Comparison of ENCODE assay signal across 1 cellular context in genomic region chr10:77970869-77971803, GRCh38.
TF ChIP-seq lines count a peak whose summit lies in the region.

No MANE protein-coding gene starts in this region.

TF ChIP-seq in HepG2, 621 proteins besides CTCF, POLR2A, EP300 and RAD21 (continued from another document and continues in another):
- peak; percentile 50 for TF ChIP-seq ERF (CRISPR knock-in tag; IDR thresholded peaks at IDR 0.05)
- TF ChIP-seq LBX2 (CRISPR knock-in tag; IDR thresholded peaks at IDR 0.05; ENCODE audit: borderline replicate concordance): no peak
- TF ChIP-seq ZFAT (CRISPR knock-in tag; conservative IDR thresholded peaks at IDR 0.05): no peak
- peak; percentile 54; the same call in 1 of the 2 replicates for TF ChIP-seq GABPB1 (CRISPR knock-in tag; IDR thresholded peaks at IDR 0.05)
- TF ChIP-seq, protein P1, sequence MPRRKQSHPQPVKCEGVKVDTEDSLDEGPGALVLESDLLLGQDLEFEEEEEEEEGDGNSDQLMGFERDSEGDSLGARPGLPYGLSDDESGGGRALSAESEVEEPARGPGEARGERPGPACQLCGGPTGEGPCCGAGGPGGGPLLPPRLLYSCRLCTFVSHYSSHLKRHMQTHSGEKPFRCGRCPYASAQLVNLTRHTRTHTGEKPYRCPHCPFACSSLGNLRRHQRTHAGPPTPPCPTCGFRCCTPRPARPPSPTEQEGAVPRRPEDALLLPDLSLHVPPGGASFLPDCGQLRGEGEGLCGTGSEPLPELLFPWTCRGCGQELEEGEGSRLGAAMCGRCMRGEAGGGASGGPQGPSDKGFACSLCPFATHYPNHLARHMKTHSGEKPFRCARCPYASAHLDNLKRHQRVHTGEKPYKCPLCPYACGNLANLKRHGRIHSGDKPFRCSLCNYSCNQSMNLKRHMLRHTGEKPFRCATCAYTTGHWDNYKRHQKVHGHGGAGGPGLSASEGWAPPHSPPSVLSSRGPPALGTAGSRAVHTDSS (CRISPR knock-in tag; conservative IDR thresholded peaks at IDR 0.05): no peak
- no peak for TF ChIP-seq PRDM4 (CRISPR knock-in tag; IDR thresholded peaks at IDR 0.05; ENCODE audit: borderline replicate concordance)
- no peak for TF ChIP-seq ZBTB14 (CRISPR knock-in tag; IDR thresholded peaks at IDR 0.05)
- peak; percentile 84; the same call in 1 of the 2 replicates for TF ChIP-seq HDAC2 (CRISPR knock-in tag; IDR thresholded peaks at IDR 0.05)
- no peak for TF ChIP-seq JDP2 (CRISPR knock-in tag; IDR thresholded peaks at IDR 0.05; ENCODE audit: borderline replicate concordance)
- no peak for TF ChIP-seq ZNF773 (CRISPR knock-in tag; IDR thresholded peaks at IDR 0.05; ENCODE audit: borderline replicate concordance)
- TF ChIP-seq TERF1 (CRISPR knock-in tag; IDR thresholded peaks at IDR 0.05): no peak
- TF ChIP-seq ZNF205 (CRISPR knock-in tag; IDR thresholded peaks at IDR 0.05): no peak
- no peak for TF ChIP-seq SP1 (IDR thresholded peaks at IDR 0.05)
- TF ChIP-seq SP1 (CRISPR knock-in tag; IDR thresholded peaks at IDR 0.05): peak; percentile 22
- TF ChIP-seq ARNTL (CRISPR knock-in tag; IDR thresholded peaks at IDR 0.05): peak; percentile 86
- peak; percentile 29; the same call in 1 of the 2 replicates for TF ChIP-seq ZFX (CRISPR knock-in tag; IDR thresholded peaks at IDR 0.05; ENCODE audit: low read depth)
- TF ChIP-seq ZBTB20 (CRISPR knock-in tag; IDR thresholded peaks at IDR 0.05; ENCODE audit: borderline replicate concordance, low read depth): peak; percentile 50; the same call in 1 of the 2 replicates
- TF ChIP-seq ZNF597 (CRISPR knock-in tag; IDR thresholded peaks at IDR 0.05): no peak
- TF ChIP-seq, protein P2, sequence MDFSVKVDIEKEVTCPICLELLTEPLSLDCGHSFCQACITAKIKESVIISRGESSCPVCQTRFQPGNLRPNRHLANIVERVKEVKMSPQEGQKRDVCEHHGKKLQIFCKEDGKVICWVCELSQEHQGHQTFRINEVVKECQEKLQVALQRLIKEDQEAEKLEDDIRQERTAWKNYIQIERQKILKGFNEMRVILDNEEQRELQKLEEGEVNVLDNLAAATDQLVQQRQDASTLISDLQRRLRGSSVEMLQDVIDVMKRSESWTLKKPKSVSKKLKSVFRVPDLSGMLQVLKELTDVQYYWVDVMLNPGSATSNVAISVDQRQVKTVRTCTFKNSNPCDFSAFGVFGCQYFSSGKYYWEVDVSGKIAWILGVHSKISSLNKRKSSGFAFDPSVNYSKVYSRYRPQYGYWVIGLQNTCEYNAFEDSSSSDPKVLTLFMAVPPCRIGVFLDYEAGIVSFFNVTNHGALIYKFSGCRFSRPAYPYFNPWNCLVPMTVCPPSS (IDR thresholded peaks at IDR 0.05): no peak
- no peak for TF ChIP-seq NFATC3 (CRISPR knock-in tag; IDR thresholded peaks at IDR 0.05)
- TF ChIP-seq ZNF775 (CRISPR knock-in tag; IDR thresholded peaks at IDR 0.05; ENCODE audit: borderline replicate concordance): peak; percentile 42; the same call in 1 of the 2 replicates
- TF ChIP-seq ZNF337 (CRISPR knock-in tag; IDR thresholded peaks at IDR 0.05; ENCODE audit: borderline replicate concordance, low read depth): no peak
- TF ChIP-seq SMARCE1 (IDR thresholded peaks at IDR 0.05; ENCODE audit: borderline replicate concordance): no peak
- peak; percentile 46; the same call in 1 of the 2 replicates for TF ChIP-seq CEBPG (CRISPR knock-in tag; IDR thresholded peaks at IDR 0.05)
- no peak for TF ChIP-seq KDM1A (CRISPR knock-in tag; IDR thresholded peaks at IDR 0.05)
- TF ChIP-seq PCBP2 (optimal IDR thresholded peaks at IDR 0.05; ENCODE audit: low read depth, low read length, poor library complexity, severe bottlenecking): no peak
- TF ChIP-seq RXRB (CRISPR knock-in tag; IDR thresholded peaks at IDR 0.05; ENCODE audit: borderline replicate concordance): peak; percentile 70
- no peak for TF ChIP-seq ZBTB7A (CRISPR knock-in tag; IDR thresholded peaks at IDR 0.05)
- TF ChIP-seq ZNF101 (CRISPR knock-in tag; IDR thresholded peaks at IDR 0.05; ENCODE audit: borderline replicate concordance, low read depth): no peak
- no peak for TF ChIP-seq ZNF672 (CRISPR knock-in tag; IDR thresholded peaks at IDR 0.05)
- peak; percentile 44; the same call in 1 of the 2 replicates for TF ChIP-seq ZNF788 (CRISPR knock-in tag; IDR thresholded peaks at IDR 0.05; ENCODE audit: borderline replicate concordance)
- no peak for TF ChIP-seq ZNF616 (CRISPR knock-in tag; IDR thresholded peaks at IDR 0.05; ENCODE audit: low read depth)
- TF ChIP-seq LCORL (IDR thresholded peaks at IDR 0.05): no peak
- peak; percentile 93 for TF ChIP-seq LCORL (CRISPR knock-in tag; IDR thresholded peaks at IDR 0.05)
- no peak for TF ChIP-seq SALL2 (CRISPR knock-in tag; IDR thresholded peaks at IDR 0.05)
- TF ChIP-seq HOMEZ (CRISPR knock-in tag; IDR thresholded peaks at IDR 0.05; ENCODE audit: low read depth): peak; percentile 54; the same call in 1 of the 2 replicates
- no peak for TF ChIP-seq ATF6 (CRISPR knock-in tag; conservative IDR thresholded peaks at IDR 0.05)
- TF ChIP-seq ZNF44 (CRISPR knock-in tag; IDR thresholded peaks at IDR 0.05): no peak
- no peak for TF ChIP-seq SMAD1 (CRISPR knock-in tag; IDR thresholded peaks at IDR 0.05; ENCODE audit: borderline replicate concordance, low read depth)
- TF ChIP-seq, protein P3, sequence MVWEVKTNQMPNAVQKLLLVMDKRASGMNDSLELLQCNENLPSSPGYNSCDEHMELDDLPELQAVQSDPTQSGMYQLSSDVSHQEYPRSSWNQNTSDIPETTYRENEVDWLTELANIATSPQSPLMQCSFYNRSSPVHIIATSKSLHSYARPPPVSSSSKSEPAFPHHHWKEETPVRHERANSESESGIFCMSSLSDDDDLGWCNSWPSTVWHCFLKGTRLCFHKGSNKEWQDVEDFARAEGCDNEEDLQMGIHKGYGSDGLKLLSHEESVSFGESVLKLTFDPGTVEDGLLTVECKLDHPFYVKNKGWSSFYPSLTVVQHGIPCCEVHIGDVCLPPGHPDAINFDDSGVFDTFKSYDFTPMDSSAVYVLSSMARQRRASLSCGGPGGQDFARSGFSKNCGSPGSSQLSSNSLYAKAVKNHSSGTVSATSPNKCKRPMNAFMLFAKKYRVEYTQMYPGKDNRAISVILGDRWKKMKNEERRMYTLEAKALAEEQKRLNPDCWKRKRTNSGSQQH (CRISPR knock-in tag; IDR thresholded peaks at IDR 0.05; ENCODE audit: low read depth): 0 out of 2 replicates have a peak, but pooled peaks have one; percentile 53
- TF ChIP-seq, protein P4, sequence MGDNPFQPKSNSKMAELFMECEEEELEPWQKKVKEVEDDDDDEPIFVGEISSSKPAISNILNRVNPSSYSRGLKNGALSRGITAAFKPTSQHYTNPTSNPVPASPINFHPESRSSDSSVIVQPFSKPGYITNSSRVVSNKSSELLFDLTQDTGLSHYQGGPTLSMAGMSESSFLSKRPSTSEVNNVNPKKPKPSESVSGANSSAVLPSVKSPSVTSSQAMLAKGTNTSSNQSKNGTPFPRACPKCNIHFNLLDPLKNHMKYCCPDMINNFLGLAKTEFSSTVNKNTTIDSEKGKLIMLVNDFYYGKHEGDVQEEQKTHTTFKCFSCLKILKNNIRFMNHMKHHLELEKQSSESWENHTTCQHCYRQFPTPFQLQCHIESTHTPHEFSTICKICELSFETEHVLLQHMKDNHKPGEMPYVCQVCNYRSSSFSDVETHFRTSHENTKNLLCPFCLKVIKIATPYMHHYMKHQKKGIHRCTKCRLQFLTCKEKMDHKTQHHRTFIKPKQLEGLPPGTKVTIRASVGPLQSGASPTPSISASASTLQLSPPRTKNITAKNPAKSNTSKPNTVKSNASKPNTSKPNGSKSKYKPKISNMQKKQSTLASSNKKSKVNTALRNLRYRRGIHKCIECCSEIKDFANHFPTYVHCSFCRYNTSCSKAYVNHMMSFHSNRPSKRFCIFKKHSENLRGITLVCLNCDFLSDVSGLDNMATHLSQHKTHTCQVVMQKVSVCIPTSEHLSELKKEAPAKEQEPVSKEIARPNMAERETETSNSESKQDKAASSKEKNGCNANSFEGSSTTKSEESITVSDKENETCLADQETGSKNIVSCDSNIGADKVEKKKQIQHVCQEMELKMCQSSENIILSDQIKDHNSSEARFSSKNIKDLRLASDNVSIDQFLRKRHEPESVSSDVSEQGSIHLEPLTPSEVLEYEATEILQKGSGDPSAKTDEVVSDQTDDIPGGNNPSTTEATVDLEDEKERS (CRISPR knock-in tag; IDR thresholded peaks at IDR 0.05): 0 out of 2 replicates have a peak, but pooled peaks have one; percentile 53
- TF ChIP-seq FOSL1 (CRISPR knock-in tag; IDR thresholded peaks at IDR 0.05; ENCODE audit: borderline replicate concordance): no peak
- no peak for TF ChIP-seq ZNF24 (IDR thresholded peaks at IDR 0.05)
- TF ChIP-seq ZBTB21 (CRISPR knock-in tag; IDR thresholded peaks at IDR 0.05): no peak
- TF ChIP-seq MEF2D (CRISPR knock-in tag; IDR thresholded peaks at IDR 0.05): peak; percentile 100
- no peak for TF ChIP-seq EZH2 (conservative IDR thresholded peaks at IDR 0.05; ENCODE audit: low read depth, low read length)
- no peak for TF ChIP-seq KDM3A (CRISPR knock-in tag; IDR thresholded peaks at IDR 0.05; ENCODE audit: low read depth)
